ENCODE assay signal across 19 cellular contexts in genomic region chr5:77310494-77311216, GRCh38.
"Had no signal": no experiment of that assay in that cellular context is flagged by ENCODE, and none has a peak within 500 bp of the region (broad histone marks: within the 10 kb centered on the region; RNA-seq: fewer than 3 reads in every experiment).

No MANE protein-coding gene starts in this region.

- DNase-seq: cortex of kidney; effector memory CD8-positive, alpha-beta T cell; hypothalamus; immature natural killer cell; natural killer cell; occipital lobe; ovary; posterior cingulate gyrus; psoas muscle; right cardiac atrium; sigmoid colon; stimulated activated CD4-positive, alpha-beta T cell treated with anti-CD3 and anti-CD28 coated beads, Interleukin-2, amount 100 ng/mL, for 24 hours; stimulated activated CD4-positive, alpha-beta T cell treated with anti-CD3 and anti-CD28 coated beads, Interleukin-4, amount 100 ng/mL, for 24 hours; stimulated activated naive CD8-positive, alpha-beta T cell treated with anti-CD3 and anti-CD28 coated beads, Interleukin-15, Interleukin-2, amounts not matched to agents 100 U/mL and 50 U/mL, for 24 hours; substantia nigra; trophoblast cell had no signal

- H3K9me3 ChIP-seq: ovary, psoas muscle, sigmoid colon had no signal

- H3K4me3 ChIP-seq: lung, ovary, psoas muscle, sigmoid colon had no signal

- H3K4me3 Mint-ChIP-seq: effector memory CD8-positive, alpha-beta T cell; immature natural killer cell; memory B cell; natural killer cell; stimulated activated effector memory CD8-positive, alpha-beta T cell treated with anti-CD3 and anti-CD28 coated beads, Interleukin-12 subunit alpha, Interleukin-12 subunit beta, amount 100 ng/mL, for 72 hours had no signal

- H3K4me1 Mint-ChIP-seq: immature natural killer cell; memory B cell; natural killer cell; stimulated activated effector memory CD8-positive, alpha-beta T cell treated with anti-CD3 and anti-CD28 coated beads, Interleukin-12 subunit alpha, Interleukin-12 subunit beta, amount 100 ng/mL, for 72 hours had no signal

- H3K36me3 Mint-ChIP-seq: immature natural killer cell; memory B cell; natural killer cell; stimulated activated effector memory CD8-positive, alpha-beta T cell treated with anti-CD3 and anti-CD28 coated beads, Interleukin-12 subunit alpha, Interleukin-12 subunit beta, amount 100 ng/mL, for 72 hours had no signal

- H3K27ac Mint-ChIP-seq: effector memory CD8-positive, alpha-beta T cell; immature natural killer cell; memory B cell; natural killer cell; stimulated activated effector memory CD8-positive, alpha-beta T cell treated with anti-CD3 and anti-CD28 coated beads, Interleukin-12 subunit alpha, Interleukin-12 subunit beta, amount 100 ng/mL, for 72 hours had no signal

- ATAC-seq: effector memory CD8-positive, alpha-beta T cell; natural killer cell; psoas muscle; stimulated activated effector memory CD8-positive, alpha-beta T cell treated with anti-CD3 and anti-CD28 coated beads, Interleukin-12 subunit alpha, Interleukin-12 subunit beta, amount 100 ng/mL, for 72 hours; stimulated activated naive CD8-positive, alpha-beta T cell treated with anti-CD3 and anti-CD28 coated beads, Interleukin-15, Interleukin-2, amounts not matched to agents 100 U/mL and 50 U/mL, for 24 hours had no signal

- H3K36me3 ChIP-seq: ovary, sigmoid colon had no signal

- H3K4me1 ChIP-seq: psoas muscle had no signal

- H3K27me3 ChIP-seq: ovary, sigmoid colon had no signal

- H3K9me3 Mint-ChIP-seq: effector memory CD8-positive, alpha-beta T cell; immature natural killer cell; natural killer cell; stimulated activated effector memory CD8-positive, alpha-beta T cell treated with anti-CD3 and anti-CD28 coated beads, Interleukin-12 subunit alpha, Interleukin-12 subunit beta, amount 100 ng/mL, for 72 hours had no signal

- H3K27ac ChIP-seq: ovary, psoas muscle, sigmoid colon had no signal
